In genomic region chr3:23312866-23313265, GRCh38 we compare ENCODE assay signal across 26 cellular contexts.
A peak's percentile ranks its signal among the peaks of the same experiment; 100 is the strongest.
DNase-seq lines count a peak whose midpoint lies in the region; ATAC-seq, FAIRE-seq and TF ChIP-seq lines count a peak whose summit lies in the region.
"Had no signal": no experiment of that assay in that cellular context is flagged by ENCODE, and none has a peak within 500 bp of the region (broad histone marks: within the 10 kb centered on the region; RNA-seq: fewer than 3 reads in every experiment).

No MANE protein-coding gene starts in this region.

- no peaks in the 10 kb centered on the region for H3K27me3 Mint-ChIP-seq in nephron (ENCODE audit: low read depth)
- H3K27me3 Mint-ChIP-seq in T-helper 17 cell = no peaks in the 10 kb centered on the region
- H3K27me3 Mint-ChIP-seq: activated T-cell treated with anti-CD3 and anti-CD28 coated beads, Interleukin-2, amount 50 U/mL, for 24 hours; memory B cell; stimulated activated naive CD8-positive, alpha-beta T cell treated with anti-CD3 and anti-CD28 coated beads, Interleukin-15, Interleukin-2, amounts not matched to agents 100 ng/mL and 50 ng/mL, for 24 hours had no signal

- FAIRE-seq in GM12892 (lab: Jason Lieb, UNC) = peak; percentile 70
- FAIRE-seq: GM12891 had no signal

- no peaks in the 10 kb centered on the region for H3K36me3 ChIP-seq in SJCRH30
- H3K36me3 ChIP-seq: thyroid gland had no signal

- H3K4me1 Mint-ChIP-seq in nephron (peaks cover 40% of the 10 kb centered on the region), T-helper 17 cell (no peaks in the 10 kb centered on the region)
- H3K4me1 Mint-ChIP-seq: central memory CD8-positive, alpha-beta T cell had no signal

- TF ChIP-seq CTCF in nephron (IDR thresholded peaks at IDR 0.05; ENCODE audit: unreplicated experiment in 3 of 3) = no peak

- no peaks in the 10 kb centered on the region for H3K27me3 ChIP-seq in SJCRH30
- H3K27me3 ChIP-seq: thyroid gland had no signal

- peak overlapping the region; percentile 29 to 68 (median 60) for H3K27ac Mint-ChIP-seq in nephron
- H3K27ac Mint-ChIP-seq in T-helper 17 cell = no peak overlapping the region
- H3K27ac Mint-ChIP-seq: activated T-cell treated with anti-CD3 and anti-CD28 coated beads, Interleukin-2, amount 50 U/mL, for 24 hours; stimulated activated naive CD8-positive, alpha-beta T cell treated with anti-CD3 and anti-CD28 coated beads, Interleukin-15, Interleukin-2, amounts not matched to agents 100 ng/mL and 50 ng/mL, for 24 hours had no signal

- TF ChIP-seq POLR2A in GM12892 (IDR thresholded peaks at IDR 0.05; ENCODE audit: low read depth, low read length) = no peak

- H3K9me3 Mint-ChIP-seq in nephron = peaks cover 5% of the 10 kb centered on the region

- H3K4me3 ChIP-seq in SJCRH30 = no peak overlapping the region
- H3K4me3 ChIP-seq: thyroid gland had no signal

- DNase-seq in GM12892 (ENCODE audit: insufficient read length) = no peak
- peak; percentile 40 to 80 for DNase-seq in SJCRH30
- peak; percentile 19 for DNase-seq in fibroblast of gingiva (ENCODE audit: low read depth)
- no peak for DNase-seq in NCI-H2029 treated with DMSO at 0.1 percent for 48 hours (lab: John Stamatoyannopoulos, UW)
- DNase-seq in NCI-H82 treated with DMSO at 0.1 percent for 48 hours (lab: John Stamatoyannopoulos, UW; ENCODE audit: unreplicated experiment) = no peak
- DNase-seq in AG08396 (ENCODE audit: low spot score) = no peak
- no peak for DNase-seq in T-helper 17 cell
- DNase-seq: activated CD4-positive, alpha-beta T cell treated with anti-CD3 and anti-CD28 coated beads for 4 hours; activated naive CD4-positive, alpha-beta T cell; activated T-cell treated with anti-CD3 and anti-CD28 coated beads, Interleukin-2, amount 50 U/mL, for 24 hours; amygdala; effector CD4-positive, alpha-beta T cell; NCI-H187 treated with DMSO at 0.1 percent for 48 hours; NCI-H226; occipital lobe; stimulated activated CD4-positive, alpha-beta T cell treated with anti-CD3 and anti-CD28 coated beads, Interleukin-4, amount 100 ng/mL, for 4 hours; thyroid gland had no signal

- peak overlapping the region; percentile 32 for H3K27ac ChIP-seq in SJCRH30
- H3K27ac ChIP-seq: C4-2B, epithelial cell of prostate, RWPE1, thyroid gland had no signal

- no peak overlapping the region for H3K4me3 Mint-ChIP-seq in nephron
- H3K4me3 Mint-ChIP-seq in T-helper 17 cell = no peak overlapping the region
- H3K4me3 Mint-ChIP-seq: activated T-cell treated with anti-CD3 and anti-CD28 coated beads, Interleukin-2, amount 50 U/mL, for 24 hours; central memory CD8-positive, alpha-beta T cell; memory B cell; stimulated activated naive CD8-positive, alpha-beta T cell treated with anti-CD3 and anti-CD28 coated beads, Interleukin-15, Interleukin-2, amounts not matched to agents 100 ng/mL and 50 ng/mL, for 24 hours had no signal

- H3K9me3 ChIP-seq in SJCRH30 (replicated peaks) (no peaks in the 10 kb centered on the region), T-helper 17 cell (ENCODE audit: control insufficient read depth, low read length, poor library complexity, severe bottlenecking) (no peaks in the 10 kb centered on the region)
- H3K9me3 ChIP-seq: thyroid gland had no signal

- no peak for ATAC-seq in T-helper 17 cell
- ATAC-seq: SK-N-SH treated with all-trans-retinoic acid at 6 μM for 48 hours had no signal

- H3K36me3 Mint-ChIP-seq in nephron (ENCODE audit: low read depth) (peaks cover 14% of the 10 kb centered on the region), T-helper 17 cell (ENCODE audit: low read depth) (no peaks in the 10 kb centered on the region)

- peaks cover 11% of the 10 kb centered on the region for H3K4me1 ChIP-seq in SJCRH30
- H3K4me1 ChIP-seq: thyroid gland had no signal

Comparison
In these comparisons a context has a peak if more than half of its experiments do, and no peak if none do; other contexts are left out.
1. DNase-seq: peak in SJCRH30 (2 of 2) and fibroblast of gingiva (single experiment); none in GM12892 (single experiment), NCI-H2029 treated with DMSO at 0.1 percent for 48 hours (single experiment), NCI-H82 treated with DMSO at 0.1 percent for 48 hours (single experiment), AG08396 (single experiment) and T-helper 17 cell (0 of 3).